Comparison of ENCODE assay signal across 19 cellular contexts in genomic region chr3:53027254-53027844, GRCh38. TPM values are rescaled to one million over a fixed set of nuclear protein-coding genes. Genes with fewer than 3 reads are reported as not detected.
DNase-seq lines count a peak whose midpoint lies in the region; ATAC-seq, FAIRE-seq and TF ChIP-seq lines count a peak whose summit lies in the region.
"Had no signal": no experiment of that assay in that cellular context is flagged by ENCODE, and none has a peak within 500 bp of the region (broad histone marks: within the 10 kb centered on the region; RNA-seq: fewer than 3 reads in every experiment).

No MANE protein-coding gene starts in this region.

- FAIRE-seq in endothelial cell of umbilical vein (lab: Jason Lieb, UNC): peak; percentile 79
- FAIRE-seq: GM12891, H1 had no signal

- H4K20me1 ChIP-seq in endothelial cell of umbilical vein (replicated peaks; ENCODE audit: control insufficient read depth, extremely low read depth, insufficient read depth, low read length): no peaks in the 10 kb centered on the region

- H3K4me2 ChIP-seq in endothelial cell of umbilical vein (ENCODE audit: insufficient read depth, low read length): no peak overlapping the region

- no peak overlapping the region for H2AFZ ChIP-seq in endothelial cell of umbilical vein (ENCODE audit: low read depth, low read length)

- no peaks in the 10 kb centered on the region for H3K9me3 ChIP-seq in endothelial cell of umbilical vein (replicated peaks; ENCODE audit: control insufficient read depth, insufficient read depth, low read length)
- no peaks in the 10 kb centered on the region for H3K9me3 ChIP-seq in right cardiac atrium (ENCODE audit: control insufficient read depth, low read length)
- H3K9me3 ChIP-seq: MG63, Peyer's patch had no signal

- dilution Hi-C loops in endothelial cell of umbilical vein (cut with MboI; ENCODE audit: extremely low pct_ligation_motif_present, low sequenced_read_pairs): no loop called here

- intact Hi-C loops in Right ventricle myocardium inferior (cut with DNase I) (no loop called here), cardiac septum (cut with DNase I) (no loop called here), endothelial cell of umbilical vein (cut with micrococcal nuclease) (no loop called here), right cardiac atrium (cut with DNase I) (no loop called here), posterior vena cava (cut with DNase I) (loop anchor here in 1 of 2 donors (1.0 kb wide), 1 partner anchor 11 kb away; no protein-coding TSS in a partner anchor)

- no peaks in the 10 kb centered on the region for H3K36me3 ChIP-seq in endothelial cell of umbilical vein (ENCODE audit: control insufficient read depth in 2 of 2, extremely low read depth in 1 of 2, insufficient read depth in 2 of 2, low read length in 2 of 2)
- H3K36me3 ChIP-seq: MG63, Peyer's patch had no signal

- H3K9me1 ChIP-seq in endothelial cell of umbilical vein (replicated peaks; ENCODE audit: control insufficient read depth, extremely low read depth, insufficient read depth, low read length): no peaks in the 10 kb centered on the region

- ATAC-seq in Right ventricle myocardium inferior: peak; percentile 63
- peak; percentile 51 to 66 for ATAC-seq in right cardiac atrium

- 65% methylated on average over 4 of the region's 4 CpGs for WGBS in right cardiac atrium

- H3K4me3 ChIP-seq in endothelial cell of umbilical vein (replicated peaks in 1 of 3; ENCODE audit: insufficient read depth in 1 of 3, low read depth in 1 of 3, low read length in 3 of 3) (no peak overlapping the region), right cardiac atrium (ENCODE audit: low read length) (no peak overlapping the region)
- H3K4me3 ChIP-seq: MG63, Peyer's patch had no signal

- DNase-seq in Right ventricle myocardium inferior (ENCODE audit: missing footprints) (no peak), cardiac septum (ENCODE audit: low spot score) (no peak), endothelial cell of umbilical vein (ENCODE audit: low read depth, low spot score) (peak; percentile 55), right cardiac atrium (no peak), DMS 273 treated with DMSO at 0.1 percent for 48 hours (lab: John Stamatoyannopoulos, UW) (no peak), posterior vena cava (ENCODE audit: low spot score) (no peak), NCI-H2171 treated with DMSO at 0.1 percent for 48 hours (lab: John Stamatoyannopoulos, UW) (no peak)
- no peak for DNase-seq in stimulated activated CD4-positive, alpha-beta T cell treated with anti-CD3 and anti-CD28 coated beads, Interleukin-1b, Interleukin-23, amount 100 ng/mL, for 48 hours
- DNase-seq: KG1, MG63, NCI-H1105, NCI-H187, NCI-H446 treated with DMSO at 0.1 percent for 48 hours, NCI-H774, Peyer's patch, SHP77 treated with DMSO at 0.1 percent for 48 hours had no signal

- no peak for TF ChIP-seq CTCF in endothelial cell of umbilical vein (IDR thresholded peaks at IDR 0.05; ENCODE audit: extremely low read depth in 1 of 2, insufficient read depth in 1 of 2, low read depth in 1 of 2, low read length in 2 of 2)

- no peak for TF ChIP-seq POLR2A in endothelial cell of umbilical vein (IDR thresholded peaks at IDR 0.05; ENCODE audit: low read depth, low read length)

- H3K79me2 ChIP-seq in endothelial cell of umbilical vein (ENCODE audit: control insufficient read depth, insufficient read depth, low read length): no peaks in the 10 kb centered on the region

- H3K4me1 ChIP-seq in endothelial cell of umbilical vein (ENCODE audit: control insufficient read depth, extremely low read depth, insufficient read depth, low read length) (peaks cover 16% of the 10 kb centered on the region), right cardiac atrium (ENCODE audit: control insufficient read depth, insufficient read depth, low read length) (peaks cover 5% of the 10 kb centered on the region)
- H3K4me1 ChIP-seq: Peyer's patch had no signal

- POLR2A ChIA-PET in endothelial cell of umbilical vein (lab: Charles Lee): no interaction called here

- CTCF ChIA-PET in endothelial cell of umbilical vein (lab: Charles Lee): interaction anchor here (1.0 to 2.0 kb wide), 5 partner anchors 8 to 174 kb away, joined by 3 to 8 read pairs (median 4); partner anchors contain the start of gene SFMBT1

- H3K9ac ChIP-seq in endothelial cell of umbilical vein (replicated peaks; ENCODE audit: extremely low read depth, insufficient read depth, low read length): no peak overlapping the region

- BruUV-seq in endothelial cell of umbilical vein (replicated peaks; lab: Mats Ljungman, UMichigan): no TSS peak

- no peaks in the 10 kb centered on the region for H3K27me3 ChIP-seq in endothelial cell of umbilical vein (ENCODE audit: control insufficient read depth in 2 of 2, insufficient read depth in 2 of 2, low read length in 2 of 2)
- no peaks in the 10 kb centered on the region for H3K27me3 ChIP-seq in right cardiac atrium (ENCODE audit: control insufficient read depth, insufficient read depth)
- H3K27me3 ChIP-seq: MG63, Peyer's patch had no signal

- H3K27ac ChIP-seq in endothelial cell of umbilical vein (ENCODE audit: insufficient read depth, low read depth, low read length) (no peak overlapping the region), right cardiac atrium (ENCODE audit: low read length) (peak overlapping the region; percentile 37)
- H3K27ac ChIP-seq: C4-2B, Peyer's patch had no signal

TF ChIP-seq in endothelial cell of umbilical vein, 7 proteins besides CTCF, POLR2A, EP300 and RAD21:
- TF ChIP-seq MAX (IDR thresholded peaks at IDR 0.05; ENCODE audit: insufficient read depth, insufficient read length) (no peak), FOS (IDR thresholded peaks at IDR 0.05; ENCODE audit: borderline replicate concordance, insufficient read depth, low read length) (no peak), GATA2 (IDR thresholded peaks at IDR 0.05; ENCODE audit: insufficient read depth, insufficient read length, low read depth, low read length) (no peak), MYC (IDR thresholded peaks at IDR 0.05; ENCODE audit: low read depth, low read length) (no peak), JUN (IDR thresholded peaks at IDR 0.05; ENCODE audit: borderline replicate concordance, insufficient read depth, insufficient read length, low read depth) (no peak), EZH2 (IDR thresholded peaks at IDR 0.05; ENCODE audit: borderline replicate concordance, low read depth, low read length, severe bottlenecking) (no peak), POLR2AphosphoS5 (IDR thresholded peaks at IDR 0.05; ENCODE audit: insufficient read depth, low read depth, low read length) (no peak)
TF ChIP-seq in endothelial cell of umbilical vein: peak in this region for 0.

RNA-seq across cellular contexts. Expression of gene SFMBT1, which starts 18.5 kb away (rescaled TPM):
- total RNA-seq in Right ventricle myocardium inferior: 14.9 TPM
- total RNA-seq in cardiac septum: 14.7 TPM
- 4.6 and 6.0 TPM in 2 replicates for total RNA-seq in endothelial cell of umbilical vein
- polyA plus RNA-seq in endothelial cell of umbilical vein: 1.8 and 2.0 TPM in 2 replicates
- 1.7 and 2.2 TPM in 2 replicates for polyA plus RNA-seq in endothelial cell of umbilical vein (2011; cell fraction: cytosol; rRNA removed)
- 4.0 and 4.9 TPM in 2 replicates for polyA plus RNA-seq in endothelial cell of umbilical vein (2011; cell fraction: nucleus; rRNA removed)
- polyA plus RNA-seq in endothelial cell of umbilical vein (2012): 1.3 and 1.8 TPM in 2 replicates
- polyA minus RNA-seq in endothelial cell of umbilical vein: 8.3 and 10.4 TPM in 2 replicates
- 19.8 TPM for polyA minus RNA-seq in endothelial cell of umbilical vein (2011; cell fraction: cytosol; rRNA and poly(A)+ RNA removed)
- 6.7 and 10.8 TPM in 2 replicates for polyA minus RNA-seq in endothelial cell of umbilical vein (2011; cell fraction: nucleus; rRNA and poly(A)+ RNA removed)
- 10 to 100 TPM; 12.3 to 19.3 (median 16.0) TPM for total RNA-seq in right cardiac atrium
- 3.8 TPM for polyA plus RNA-seq in right cardiac atrium
- total RNA-seq in posterior vena cava: 1 to 10 TPM; 9.4 to 9.8 TPM
